Comparison of ENCODE assay signal across 1 cellular context in genomic region chr12:82357340-82357739, GRCh38.
TF ChIP-seq lines count a peak whose summit lies in the region.

No MANE protein-coding gene starts in this region.

TF ChIP-seq in K562, 482 proteins besides CTCF, POLR2A, EP300 and RAD21 (continued from another document):
- TF ChIP-seq ZNF644 (tag; IDR thresholded peaks at IDR 0.05; ENCODE audit: low read depth), result no peak
